ENCODE assay signal across 23 cellular contexts in genomic region chr15:66270932-66271331, GRCh38. TPM values are rescaled to one million over a fixed set of nuclear protein-coding genes. Genes with fewer than 3 reads are reported as not detected.
DNase-seq lines count a peak whose midpoint lies in the region; TF ChIP-seq lines count a peak whose summit lies in the region.
"Had no signal": no experiment of that assay in that cellular context is flagged by ENCODE, and none has a peak within 500 bp of the region (broad histone marks: within the 10 kb centered on the region; RNA-seq: fewer than 3 reads in every experiment).

No MANE protein-coding gene starts in this region.

- no peaks in the 10 kb centered on the region for H3K79me2 ChIP-seq in SU-DHL-6 (ENCODE audit: insufficient read depth, low read length)
- no peaks in the 10 kb centered on the region for H3K79me2 ChIP-seq in hepatocyte
- no peaks in the 10 kb centered on the region for H3K79me2 ChIP-seq in GM23248 (ENCODE audit: insufficient read depth)

- H3K27ac ChIP-seq in HEK293 (ENCODE audit: extremely low read depth, low read depth, low read length) = no peak overlapping the region
- no peak overlapping the region for H3K27ac ChIP-seq in SU-DHL-6 (ENCODE audit: low read depth, low read length)
- H3K27ac ChIP-seq in hepatocyte = no peak overlapping the region
- no peak overlapping the region for H3K27ac ChIP-seq in GM23248
- H3K27ac ChIP-seq: A549, C4-2B had no signal

- no peak overlapping the region for H3K9ac ChIP-seq in SU-DHL-6 (ENCODE audit: low read length)
- no peak overlapping the region for H3K9ac ChIP-seq in GM23248

- TF ChIP-seq CTCF in HEK293 (tag by site-specific recombination; IDR thresholded peaks at IDR 0.05) (no peak), SU-DHL-6 (IDR thresholded peaks at IDR 0.05; ENCODE audit: insufficient read depth, low read length, poor library complexity, severe bottlenecking) (no peak), hepatocyte (IDR thresholded peaks at IDR 0.05; ENCODE audit: poor library complexity) (no peak)

- H3F3A ChIP-seq in SU-DHL-6 (ENCODE audit: insufficient read depth) (no peaks in the 10 kb centered on the region), GM23248 (ENCODE audit: insufficient read depth) (0 out of 2 replicates have a peak, but pooled peaks cover 7% of the 10 kb centered on the region)

- no peaks in the 10 kb centered on the region for H3K9me2 ChIP-seq in SU-DHL-6 (replicated peaks; ENCODE audit: insufficient read depth, low read length)
- no peaks in the 10 kb centered on the region for H3K9me2 ChIP-seq in hepatocyte (replicated peaks; ENCODE audit: insufficient read depth)
- no peaks in the 10 kb centered on the region for H3K9me2 ChIP-seq in GM23248 (ENCODE audit: insufficient read depth)

- DNase-seq in SKM-1 treated with dmso at 0.1 percent for 144 hours (lab: John Stamatoyannopoulos, UW; ENCODE audit: unreplicated experiment) (peak; percentile 17), SKM-1 (lab: John Stamatoyannopoulos, UW; ENCODE audit: unreplicated experiment) (no peak), hepatocyte (ENCODE audit: low spot score) (no peak), GM23248 (no peak)
- no peak for DNase-seq in activated CD4-positive, alpha-beta T cell treated with anti-CD3 and anti-CD28 coated beads, Interleukin-2, amount 50 U/mL, for 4 hours
- DNase-seq: 8988T; ACHN; AML-193; BE2C; Caco-2; CD4-positive, CD25-positive, alpha-beta regulatory T cell; CD8-positive, alpha-beta T cell; DMS153; DND-41; EL; GDM1 had no signal

- POLR2A ChIA-PET in HEK293 (lab: Yijun Ruan, JAX) = interaction anchor here (0.7 kb wide), 1 partner anchor 14 kb away, joined by 3 read pairs; no protein-coding TSS in a partner anchor

- H2AFZ ChIP-seq in SU-DHL-6 (ENCODE audit: low read depth, low read length, severe bottlenecking) (no peak overlapping the region), hepatocyte (no peak overlapping the region), GM23248 (no peak overlapping the region)
- H2AFZ ChIP-seq: GM23338 had no signal

- 73% methylated on average over 6 of the region's 6 CpGs for WGBS in hepatocyte (ENCODE audit: low lambda C conversion rate, missing lambda C conversion rate)
- 54 to 62% methylated on average over 6 of the region's 6 CpGs for WGBS in GM23248 (ENCODE audit: low coverage in 1 of 2, low lambda C conversion rate in 2 of 2, missing lambda C conversion rate in 2 of 2), 2 experiments

- H3K4me1 ChIP-seq in HEK293 (ENCODE audit: control insufficient read depth, insufficient read depth, low read length) (peaks cover 11% of the 10 kb centered on the region), hepatocyte (ENCODE audit: insufficient read depth) (peaks cover 4% of the 10 kb centered on the region), GM23248 (ENCODE audit: insufficient read depth) (no peaks in the 10 kb centered on the region)

- CTCF ChIA-PET in HEK293 (lab: Yijun Ruan, JAX) = interaction anchor here (0.7 to 1.5 kb wide), 4 partner anchors 15 to 774 kb away, joined by 3 to 6 read pairs (median 4); no protein-coding TSS in a partner anchor

- H3K36me3 ChIP-seq in HEK293 (ENCODE audit: control insufficient read depth in 2 of 2, insufficient read depth in 1 of 2, low read length in 2 of 2) = no peaks in the 10 kb centered on the region
- H3K36me3 ChIP-seq in SU-DHL-6 (ENCODE audit: low read length) = no peaks in the 10 kb centered on the region
- H3K36me3 ChIP-seq in hepatocyte (replicated peaks; ENCODE audit: insufficient read depth, low read depth) = no peaks in the 10 kb centered on the region
- no peaks in the 10 kb centered on the region for H3K36me3 ChIP-seq in GM23248 (ENCODE audit: low read depth)
- H3K36me3 ChIP-seq: BE2C, HAP-1 had no signal

- H4K20me1 ChIP-seq in SU-DHL-6 (ENCODE audit: low read depth, low read length) = no peaks in the 10 kb centered on the region
- H4K20me1 ChIP-seq in hepatocyte (ENCODE audit: insufficient read depth, poor library complexity, severe bottlenecking) = no peaks in the 10 kb centered on the region
- H4K20me1 ChIP-seq in GM23248 (ENCODE audit: insufficient read depth) = no peaks in the 10 kb centered on the region

- H3K4me2 ChIP-seq in SU-DHL-6 (ENCODE audit: low read depth, low read length, poor library complexity, severe bottlenecking) = peak overlapping the region; percentile 6
- no peak overlapping the region for H3K4me2 ChIP-seq in hepatocyte
- H3K4me2 ChIP-seq in GM23248 (ENCODE audit: unreplicated experiment) = no peak overlapping the region
- H3K4me2 ChIP-seq: A549, GM23338 had no signal

- in situ Hi-C loops in GM23248 (cut with MboI) = no loop called here

- H3K9me3 ChIP-seq in HEK293 (ENCODE audit: control insufficient read depth, insufficient read depth, low read depth, low read length) (no peaks in the 10 kb centered on the region), SU-DHL-6 (ENCODE audit: insufficient read depth, low read length) (peaks cover 4% of the 10 kb centered on the region; the same call in 1 of the 2 replicates), hepatocyte (ENCODE audit: low read depth) (no peaks in the 10 kb centered on the region), GM23248 (ENCODE audit: low read depth) (no peaks in the 10 kb centered on the region)
- H3K9me3 ChIP-seq: BE2C, Caco-2, HAP-1 had no signal

- H3K27me3 ChIP-seq in SU-DHL-6 (ENCODE audit: low read length) = no peaks in the 10 kb centered on the region
- H3K27me3 ChIP-seq in hepatocyte = no peaks in the 10 kb centered on the region
- peaks cover 16% of the 10 kb centered on the region for H3K27me3 ChIP-seq in GM23248 (replicated peaks; ENCODE audit: insufficient read depth)
- H3K27me3 ChIP-seq: BE2C had no signal

- H3K4me3 ChIP-seq in HEK293 (ENCODE audit: low read depth, low read length) (no peak overlapping the region), SU-DHL-6 (ENCODE audit: insufficient read depth, low read length, poor library complexity, severe bottlenecking) (no peak overlapping the region), hepatocyte (no peak overlapping the region), GM23248 (no peak overlapping the region)
- H3K4me3 ChIP-seq: A549, GM12878, GM23338, HAP-1 had no signal

TF ChIP-seq in HEK293, 187 proteins besides CTCF, POLR2A, EP300 and RAD21:
- TF ChIP-seq, protein P1, sequence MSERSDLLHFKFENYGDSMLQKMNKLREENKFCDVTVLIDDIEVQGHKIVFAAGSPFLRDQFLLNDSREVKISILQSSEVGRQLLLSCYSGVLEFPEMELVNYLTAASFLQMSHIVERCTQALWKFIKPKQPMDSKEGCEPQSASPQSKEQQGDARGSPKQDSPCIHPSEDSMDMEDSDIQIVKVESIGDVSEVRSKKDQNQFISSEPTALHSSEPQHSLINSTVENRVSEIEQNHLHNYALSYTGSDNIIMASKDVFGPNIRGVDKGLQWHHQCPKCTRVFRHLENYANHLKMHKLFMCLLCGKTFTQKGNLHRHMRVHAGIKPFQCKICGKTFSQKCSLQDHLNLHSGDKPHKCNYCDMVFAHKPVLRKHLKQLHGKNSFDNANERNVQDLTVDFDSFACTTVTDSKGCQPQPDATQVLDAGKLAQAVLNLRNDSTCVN (tag by site-specific recombination; optimal IDR thresholded peaks at IDR 0.05) = no peak
- TF ChIP-seq, protein P2, sequence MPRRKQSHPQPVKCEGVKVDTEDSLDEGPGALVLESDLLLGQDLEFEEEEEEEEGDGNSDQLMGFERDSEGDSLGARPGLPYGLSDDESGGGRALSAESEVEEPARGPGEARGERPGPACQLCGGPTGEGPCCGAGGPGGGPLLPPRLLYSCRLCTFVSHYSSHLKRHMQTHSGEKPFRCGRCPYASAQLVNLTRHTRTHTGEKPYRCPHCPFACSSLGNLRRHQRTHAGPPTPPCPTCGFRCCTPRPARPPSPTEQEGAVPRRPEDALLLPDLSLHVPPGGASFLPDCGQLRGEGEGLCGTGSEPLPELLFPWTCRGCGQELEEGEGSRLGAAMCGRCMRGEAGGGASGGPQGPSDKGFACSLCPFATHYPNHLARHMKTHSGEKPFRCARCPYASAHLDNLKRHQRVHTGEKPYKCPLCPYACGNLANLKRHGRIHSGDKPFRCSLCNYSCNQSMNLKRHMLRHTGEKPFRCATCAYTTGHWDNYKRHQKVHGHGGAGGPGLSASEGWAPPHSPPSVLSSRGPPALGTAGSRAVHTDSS (tag by site-specific recombination; IDR thresholded peaks at IDR 0.05) = peak; percentile 99

RNA-seq across cellular contexts. Expression of gene MEGF11, which starts 17.4 kb away (rescaled TPM):
- total RNA-seq in hepatocyte = 0.07 and 0.12 TPM in 2 replicates
- polyA plus RNA-seq in hepatocyte = 0.25 TPM in 1 of 2 replicates, not detected in the other
- total RNA-seq in GM23248 (2014; rRNA removed; shearing (Covaris generic)) = not detected in 2 replicates
- polyA plus RNA-seq in GM23248 (2016; fragmentation: Nextera tagmentation; extraction: Ambion mirVana) = 0.14 and 0.23 TPM in 2 replicates
- total RNA-seq: CD4-positive, CD25-positive, alpha-beta regulatory T cell; CD8-positive, alpha-beta T cell had no signal

RNA-seq across cellular contexts. Expression of gene DIS3L, which starts 22.4 kb away (rescaled TPM):
- 29.5 and 34.4 TPM in 2 replicates for total RNA-seq in hepatocyte
- polyA plus RNA-seq in hepatocyte = 18.6 and 20.3 TPM in 2 replicates
- 19.5 and 23.7 TPM in 2 replicates for total RNA-seq in GM23248 (2014; rRNA removed; shearing (Covaris generic))
- 12.2 and 15.6 TPM in 2 replicates for polyA plus RNA-seq in GM23248 (2016; fragmentation: Nextera tagmentation; extraction: Ambion mirVana)
